Comparison of ENCODE assay signal across 8 cellular contexts in the genomic region with DNA sequence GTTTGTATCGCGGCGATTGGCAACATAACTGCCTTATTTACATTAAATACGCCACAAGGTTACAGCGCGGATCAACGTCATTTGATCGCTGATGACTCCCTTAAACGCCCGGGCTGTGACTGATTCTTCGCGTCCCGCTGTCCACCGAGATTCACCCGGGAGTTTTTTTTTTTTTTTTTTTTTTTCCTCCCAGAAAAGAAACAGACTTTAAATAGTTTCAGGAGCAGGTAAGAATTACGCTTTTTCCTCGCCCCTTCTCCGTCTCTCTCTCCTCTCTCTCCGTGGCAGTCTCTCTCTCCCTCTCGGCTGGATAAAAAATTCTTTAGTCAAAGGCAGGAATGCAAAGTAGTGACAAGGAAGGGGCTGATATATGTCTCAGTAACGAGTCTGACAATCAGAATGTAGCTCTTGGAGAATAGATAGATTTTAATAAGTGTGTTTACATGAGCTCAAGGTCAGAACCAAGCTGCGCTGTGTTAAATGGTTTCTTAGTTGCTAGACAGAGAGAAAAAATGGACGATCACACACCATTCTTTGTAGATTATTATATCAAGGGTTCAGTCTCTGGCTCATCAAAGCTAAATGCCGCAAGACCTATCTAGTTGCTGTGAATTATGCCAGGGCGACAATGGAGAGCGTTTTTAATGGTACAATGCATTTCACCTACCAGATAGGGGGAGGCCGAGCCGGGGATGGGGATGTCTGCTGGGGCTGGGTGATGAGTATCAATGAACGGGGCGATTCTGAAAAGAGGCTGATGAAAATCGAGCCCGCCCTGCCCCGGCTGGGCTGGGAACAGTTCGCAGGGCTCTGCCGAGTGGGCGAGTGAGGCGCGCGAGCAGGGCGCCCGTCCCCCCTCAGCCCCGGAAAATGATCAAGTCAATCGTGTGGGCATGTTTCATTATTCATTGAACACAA.
DNase-seq lines count a peak whose midpoint lies in the region; ATAC-seq and TF ChIP-seq lines count a peak whose summit lies in the region.

No MANE protein-coding gene starts in this region.

- H3K27ac ChIP-seq in ectodermal cell (ENCODE audit: insufficient read depth, low read depth, low read length, poor library complexity, severe bottlenecking), result no peak overlapping the region

- DNase-seq in Calu3, result no peak
- peak; percentile 30 for DNase-seq in NCI-H446 treated with DMSO at 0.1 percent for 48 hours (lab: John Stamatoyannopoulos, UW)
- peak; percentile 46 for DNase-seq in pons (ENCODE audit: low spot score)
- no peak for DNase-seq in NCI-H2081 (lab: John Stamatoyannopoulos, UW)
- no peak for DNase-seq in mucosa of descending colon
- no peak for DNase-seq in GF-D8 (lab: John Stamatoyannopoulos, UW)
- DNase-seq in Kasumi-1 (lab: John Stamatoyannopoulos, UW), result no peak

- H3K9me3 ChIP-seq in ectodermal cell (ENCODE audit: control insufficient read depth, low read length) (no peaks in the 10 kb centered on the region), mucosa of descending colon (no peaks in the 10 kb centered on the region)

- H3K4me3 ChIP-seq in ectodermal cell (ENCODE audit: insufficient read depth, low read depth, low read length) (peak overlapping the region; percentile 22), mucosa of descending colon (no peak overlapping the region)

- 2 to 3% methylated on average over 43 of the region's 43 CpGs for WGBS in ectodermal cell, 2 experiments

- intact Hi-C loops in Calu3 (cut with micrococcal nuclease; ENCODE audit: unreplicated experiment) (no loop called here), mucosa of descending colon (cut with DNase I, micrococcal nuclease) (no loop called here)

- ATAC-seq in mucosa of descending colon, result no peak

- BruUV-seq in Calu3 (replicated peaks; lab: Mats Ljungman, UMichigan), result no TSS peak

- H3K4me3 Mint-ChIP-seq in Calu3 (ENCODE audit: low read depth, unreplicated experiment), result no peak overlapping the region

- peak overlapping the region; percentile 34 for H3K27ac Mint-ChIP-seq in Calu3 (ENCODE audit: unreplicated experiment)

- H3K27me3 ChIP-seq in ectodermal cell (ENCODE audit: control insufficient read depth, insufficient read depth, low read length, poor library complexity, severe bottlenecking), result peaks cover 89% of the 10 kb centered on the region

- TF ChIP-seq CTCF in Calu3 (IDR thresholded peaks at IDR 0.05; ENCODE audit: unreplicated experiment) (no peak), mucosa of descending colon (IDR thresholded peaks at IDR 0.05) (no peak)

- H3K9me3 Mint-ChIP-seq in Calu3 (ENCODE audit: low read depth, unreplicated experiment), result peaks cover 10% of the 10 kb centered on the region

- peaks cover 33% of the 10 kb centered on the region for H3K27me3 Mint-ChIP-seq in Calu3 (ENCODE audit: unreplicated experiment)

- peaks cover 12% of the 10 kb centered on the region for H3K36me3 Mint-ChIP-seq in Calu3 (ENCODE audit: insufficient read depth, unreplicated experiment)

- CTCF ChIA-PET in Calu3 (lab: Charles Lee), result no interaction called here

- H3K4me1 Mint-ChIP-seq in Calu3 (ENCODE audit: low read depth, unreplicated experiment), result peaks cover 7% of the 10 kb centered on the region

- peaks cover 14% of the 10 kb centered on the region for H3K4me1 ChIP-seq in ectodermal cell (ENCODE audit: control insufficient read depth, insufficient read depth, low read length)
- H3K4me1 ChIP-seq in mucosa of descending colon (ENCODE audit: low read depth), result peaks cover 13% of the 10 kb centered on the region

- H3K36me3 ChIP-seq in ectodermal cell (ENCODE audit: control insufficient read depth, insufficient read depth, low read length), result no peaks in the 10 kb centered on the region
- no peaks in the 10 kb centered on the region for H3K36me3 ChIP-seq in mucosa of descending colon (ENCODE audit: low read depth)

Comparison
In these comparisons a context has a peak if more than half of its experiments do, and no peak if none do; other contexts are left out.
1. DNase-seq: peak in NCI-H446 treated with DMSO at 0.1 percent for 48 hours (single experiment) and pons (single experiment); none in Calu3 (single experiment), NCI-H2081 (0 of 2), mucosa of descending colon (0 of 3), GF-D8 (single experiment) and Kasumi-1 (0 of 2).